Comparison of ENCODE assay signal across 15 cellular contexts in the genomic region with DNA sequence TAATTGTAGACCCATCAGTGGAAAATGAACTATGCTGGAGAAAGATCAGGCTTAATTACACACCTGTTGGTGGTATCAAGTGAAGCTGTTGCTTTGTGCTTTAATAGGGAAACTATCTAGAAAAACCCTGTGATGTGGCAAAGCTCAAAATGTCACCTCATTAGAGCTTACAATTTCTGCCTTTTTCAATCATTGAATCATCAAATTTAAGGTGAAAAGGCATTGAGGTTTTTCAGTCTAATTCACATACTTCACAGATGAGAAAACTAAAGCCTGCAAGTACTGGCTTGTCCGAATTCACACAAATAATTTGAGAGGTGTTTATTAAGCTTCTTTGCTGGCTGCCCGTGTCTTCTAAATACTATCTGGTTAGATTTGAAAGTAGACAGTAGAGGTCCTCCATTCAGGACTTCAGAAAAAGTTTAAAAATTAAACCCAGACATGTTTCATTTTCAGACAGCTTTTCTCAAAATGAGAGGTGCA.
DNase-seq lines count a peak whose midpoint lies in the region; ATAC-seq and TF ChIP-seq lines count a peak whose summit lies in the region.
"Had no signal": no experiment of that assay in that cellular context is flagged by ENCODE, and none has a peak within 500 bp of the region (broad histone marks: within the 10 kb centered on the region; RNA-seq: fewer than 3 reads in every experiment).

No MANE protein-coding gene starts in this region.

- H3K4me1 ChIP-seq in left ventricle myocardium inferior, result no peaks in the 10 kb centered on the region
- H3K4me1 ChIP-seq: parathyroid adenoma, vagina had no signal

- no peaks in the 10 kb centered on the region for H3K27me3 ChIP-seq in left ventricle myocardium inferior (ENCODE audit: low read depth)
- H3K27me3 ChIP-seq: cardiac muscle cell, vagina had no signal

- no peak for TF ChIP-seq CTCF in left ventricle myocardium inferior (IDR thresholded peaks at IDR 0.05; ENCODE audit: borderline replicate concordance)

- ATAC-seq in GM18505 (IDR thresholded peaks at IDR 0.05; ENCODE audit: unreplicated experiment), result peak; percentile 65
- peak; percentile 89 for ATAC-seq in GM19438 (IDR thresholded peaks at IDR 0.05; ENCODE audit: low read depth, unreplicated experiment)
- peak; percentile 91 for ATAC-seq in HG02642 (IDR thresholded peaks at IDR 0.05; ENCODE audit: poor library complexity, unreplicated experiment)
- peak; percentile 92 for ATAC-seq in HG03460 (IDR thresholded peaks at IDR 0.05; ENCODE audit: unreplicated experiment)
- ATAC-seq: K562, PC-3 had no signal

- no peak for DNase-seq in cerebellar cortex (ENCODE audit: low spot score)
- no peak for DNase-seq in D341Med (ENCODE audit: low spot score)
- DNase-seq in middle frontal gyrus (ENCODE audit: extremely low spot score, low spot score), result no peak
- DNase-seq in left ventricle myocardium inferior, result no peak
- DNase-seq: NCI-H2107, PC-3, T-helper 1 cell had no signal

- no peak overlapping the region for H3K27ac ChIP-seq in left ventricle myocardium inferior (replicated peaks)
- H3K27ac ChIP-seq: cardiac muscle cell, parathyroid adenoma, vagina had no signal

- no peaks in the 10 kb centered on the region for H3K36me3 ChIP-seq in left ventricle myocardium inferior
- H3K36me3 ChIP-seq: cardiac muscle cell, vagina had no signal

- no peak overlapping the region for H3K4me3 ChIP-seq in left ventricle myocardium inferior
- H3K4me3 ChIP-seq: cardiac muscle cell, K562, vagina had no signal

- H3K9me3 ChIP-seq in left ventricle myocardium inferior (replicated peaks), result peaks cover 20% of the 10 kb centered on the region
- H3K9me3 ChIP-seq: vagina had no signal

- no peak for TF ChIP-seq POLR2A in GM18505 (IDR thresholded peaks at IDR 0.05; ENCODE audit: borderline replicate concordance, extremely low read depth, insufficient read depth, insufficient read length)

- intact Hi-C loops in left ventricle myocardium inferior (cut with micrococcal nuclease), result no loop called here
